Comparison of ENCODE assay signal across 21 cellular contexts in the genomic region with DNA sequence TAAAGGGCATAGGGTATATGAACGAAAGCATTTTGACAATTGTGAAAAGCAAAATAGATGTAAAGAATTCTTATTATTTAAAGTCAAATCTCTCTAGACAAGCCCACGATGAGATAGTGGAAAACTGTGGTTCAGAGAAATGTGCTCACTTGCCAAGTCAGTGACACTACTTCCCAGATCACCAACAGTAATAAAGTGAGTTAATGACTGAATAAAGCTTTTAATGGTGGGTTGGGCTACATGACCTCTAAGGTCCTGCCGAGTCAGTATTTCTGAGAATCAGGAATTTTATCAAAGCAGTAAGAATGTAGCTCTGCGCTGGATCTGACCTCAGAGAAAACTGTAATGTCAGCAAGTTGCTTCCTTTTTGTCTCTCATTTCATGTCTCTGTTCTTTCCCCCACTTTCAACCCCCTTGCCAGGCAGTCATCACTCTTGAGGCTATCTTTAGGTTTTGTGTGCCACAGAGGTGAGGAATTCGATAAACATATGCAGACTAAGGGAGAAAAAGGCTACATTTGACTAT.
"Had no signal": no experiment of that assay in that cellular context is flagged by ENCODE, and none has a peak within 500 bp of the region (broad histone marks: within the 10 kb centered on the region; RNA-seq: fewer than 3 reads in every experiment).

No MANE protein-coding gene starts in this region.

- DNase-seq: activated CD4-positive, alpha-beta memory T cell treated with anti-CD3 and anti-CD28 coated beads, Interleukin-2, amount 10 ng/mL, durations not matched to agents 7 days and 5 days; activated CD4-positive, alpha-beta T cell treated with anti-CD3 and anti-CD28 coated beads for 48 hours; activated CD4-positive, CD25-positive, alpha-beta regulatory T cell; activated naive CD4-positive, alpha-beta T cell treated with anti-CD3 and anti-CD28 coated beads for 36 hours; activated T-cell treated with anti-CD3 and anti-CD28 coated beads, Interleukin-2, amount 50 U/mL, for 1 hour; anterior cingulate cortex; brain microvascular endothelial cell; central memory CD4-positive, alpha-beta T cell; gastrocnemius medialis; head of caudate nucleus; mesendoderm; nucleus accumbens; stimulated activated CD4-positive, alpha-beta T cell treated with anti-CD3 and anti-CD28 coated beads, Interleukin-2, amount 100 ng/mL, for 24 hours; stimulated activated naive CD4-positive, alpha-beta T cell treated with Interleukin-2 at 50 U/mL for 16 hours; substantia nigra; tibial artery had no signal

- FAIRE-seq: TTC549 had no signal

- H3K4me3 ChIP-seq: coronary artery, gastrocnemius medialis, tibial artery had no signal

- H3K4me1 Mint-ChIP-seq: activated CD4-positive, alpha-beta memory T cell treated with anti-CD3 and anti-CD28 coated beads, Interleukin-2, amount 10 ng/mL, durations not matched to agents 7 days and 5 days; activated T-helper 17 cell treated with anti-CD3 and anti-CD28 coated beads, Interleukin-2, amount 50 U/mL, for 72 hours; nephron had no signal

- H3K27ac ChIP-seq: brain microvascular endothelial cell, coronary artery, gastrocnemius medialis, tibial artery had no signal

- H3K4me1 ChIP-seq: gastrocnemius medialis had no signal

- ATAC-seq: activated T-helper 17 cell treated with anti-CD3 and anti-CD28 coated beads, Interleukin-2, amount 50 U/mL, for 72 hours; gastrocnemius medialis had no signal

- H3K9me3 Mint-ChIP-seq: activated CD4-positive, alpha-beta memory T cell treated with anti-CD3 and anti-CD28 coated beads, Interleukin-2, amount 10 ng/mL, durations not matched to agents 7 days and 5 days; activated naive CD4-positive, alpha-beta T cell treated with anti-CD3 and anti-CD28 coated beads for 36 hours; activated T-helper 17 cell treated with anti-CD3 and anti-CD28 coated beads, Interleukin-2, amount 50 U/mL, for 72 hours; nephron had no signal

- H3K27ac Mint-ChIP-seq: activated CD4-positive, alpha-beta memory T cell treated with anti-CD3 and anti-CD28 coated beads, Interleukin-2, amount 10 ng/mL, durations not matched to agents 7 days and 5 days; activated naive CD4-positive, alpha-beta T cell treated with anti-CD3 and anti-CD28 coated beads for 36 hours; activated T-helper 17 cell treated with anti-CD3 and anti-CD28 coated beads, Interleukin-2, amount 50 U/mL, for 72 hours; progenitor cell of endocrine pancreas had no signal

- H3K4me3 Mint-ChIP-seq: activated CD4-positive, alpha-beta memory T cell treated with anti-CD3 and anti-CD28 coated beads, Interleukin-2, amount 10 ng/mL, durations not matched to agents 7 days and 5 days; activated naive CD4-positive, alpha-beta T cell treated with anti-CD3 and anti-CD28 coated beads for 36 hours; activated T-helper 17 cell treated with anti-CD3 and anti-CD28 coated beads, Interleukin-2, amount 50 U/mL, for 72 hours; nephron had no signal

- H3K9me3 ChIP-seq: gastrocnemius medialis, tibial artery had no signal
